ENCODE assay signal across 21 cellular contexts in the genomic region with DNA sequence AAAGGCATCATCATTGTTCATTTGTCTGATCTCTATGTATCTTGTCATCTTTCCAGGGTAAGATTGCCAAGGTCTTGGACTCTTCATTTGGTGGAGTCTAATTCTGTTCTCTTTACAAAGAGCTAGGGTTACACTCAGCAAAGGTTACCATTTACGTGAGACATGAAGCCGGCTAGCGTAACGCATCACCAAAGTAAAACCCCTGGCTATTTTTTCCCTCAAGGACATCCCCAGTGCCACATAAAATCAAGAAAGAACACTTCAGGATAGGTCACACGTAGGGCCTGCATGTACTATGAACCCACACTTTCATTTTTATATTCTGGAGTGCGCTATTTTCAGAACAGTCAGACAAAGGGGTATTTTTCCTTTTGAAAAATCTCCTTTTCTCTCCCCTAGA. TPM values are rescaled to one million over a fixed set of nuclear protein-coding genes. Genes with fewer than 3 reads are reported as not detected.
DNase-seq lines count a peak whose midpoint lies in the region; ATAC-seq and TF ChIP-seq lines count a peak whose summit lies in the region.
"Had no signal": no experiment of that assay in that cellular context is flagged by ENCODE, and none has a peak within 500 bp of the region (broad histone marks: within the 10 kb centered on the region; RNA-seq: fewer than 3 reads in every experiment).

No MANE protein-coding gene starts in this region.

- peaks cover 23% of the 10 kb centered on the region for H3K36me3 Mint-ChIP-seq in stimulated activated memory B cell treated with anti-CD40 and anti-IgM and Interleukin-4, amounts not matched to agents 10 μg/mL and 1 μg/mL and 100 μg/mL, for 72 hours

- H2BK15ac ChIP-seq in neuronal stem cell (ENCODE audit: low read length) = no peak overlapping the region

- H3K4ac ChIP-seq in neuronal stem cell (ENCODE audit: low read length) = no peak overlapping the region

- no peak overlapping the region for H3K9ac ChIP-seq in neuronal stem cell (ENCODE audit: low read depth, low read length, poor library complexity)

- intact Hi-C loops in adrenal gland (cut with DNase I) = no loop called here

- peaks cover 18% of the 10 kb centered on the region for H3K4me1 Mint-ChIP-seq in stimulated activated memory B cell treated with anti-CD40 and anti-IgM and Interleukin-4, amounts not matched to agents 10 μg/mL and 1 μg/mL and 100 μg/mL, for 72 hours

- H3K27ac ChIP-seq in adrenal gland (peak overlapping the region; percentile 33 to 84 (median 71)), neuronal stem cell (replicated peaks; ENCODE audit: low read length) (no peak overlapping the region)
- H3K27ac ChIP-seq: sigmoid colon, tibial artery, WERI-Rb-1 had no signal

- H3K23ac ChIP-seq in neuronal stem cell (ENCODE audit: low read depth, low read length, poor library complexity) = no peak overlapping the region

- no peak overlapping the region for H3K14ac ChIP-seq in neuronal stem cell (ENCODE audit: low read length)

- 40 to 57% (median 52%) methylated on average over 6 of the region's 6 CpGs for WGBS in adrenal gland, 4 donors
- no CpG with 5 or more reads among the region's 6 CpGs for WGBS in neuronal stem cell (ENCODE audit: extremely low coverage in 2 of 2, insufficient read length in 2 of 2, insufficient replicate concordance in 1 of 2), 2 donors

- no peaks in the 10 kb centered on the region for H3K27me3 Mint-ChIP-seq in stimulated activated memory B cell treated with anti-CD40 and anti-IgM and Interleukin-4, amounts not matched to agents 10 μg/mL and 1 μg/mL and 100 μg/mL, for 72 hours

- DNase-seq in adrenal gland (peak in 5 of 7 donors; percentile 47 to 67 (median 60)), GM19240 (ENCODE audit: insufficient read length, low spot score) (no peak), NOMO-1 treated with DMSO at 0.1 percent for 48 hours (lab: John Stamatoyannopoulos, UW; ENCODE audit: unreplicated experiment) (no peak), neuronal stem cell (ENCODE audit: low spot score) (no peak)
- DNase-seq: BE2C; central memory CD4-positive, alpha-beta T cell; effector memory CD4-positive, alpha-beta T cell; GF-D8; hypothalamus; midbrain; NCI-H1105; sigmoid colon; stimulated activated CD4-positive, alpha-beta T cell treated with anti-CD3 and anti-CD28 coated beads, Interleukin-4, amount 100 ng/mL, for 24 hours; tibial artery; WERI-Rb-1 had no signal

- H2AFZ ChIP-seq in neuronal stem cell (ENCODE audit: low read length) = no peak overlapping the region

- H3K36me3 ChIP-seq in adrenal gland (replicated peaks in 1 of 2) = no peaks in the 10 kb centered on the region
- no peaks in the 10 kb centered on the region for H3K36me3 ChIP-seq in neuronal stem cell (replicated peaks in 1 of 2; ENCODE audit: control insufficient read depth in 2 of 2, insufficient read depth in 2 of 2, low read length in 2 of 2)
- H3K36me3 ChIP-seq: BE2C, sigmoid colon, tibial artery, WERI-Rb-1 had no signal

- H3K18ac ChIP-seq in neuronal stem cell (ENCODE audit: low read length) = no peak overlapping the region

- peak overlapping the region; percentile 60 for H3K27ac Mint-ChIP-seq in stimulated activated memory B cell treated with anti-CD40 and anti-IgM and Interleukin-4, amounts not matched to agents 10 μg/mL and 1 μg/mL and 100 μg/mL, for 72 hours
- H3K27ac Mint-ChIP-seq: T-helper 1 cell treated with Interleukin-12 subunit alpha and Interleukin-12 subunit beta and Interleukin-4 antibody, amounts not matched to agents 30 μg/mL and 1 μg/mL, for 36 hours had no signal

- no peak overlapping the region for H2BK12ac ChIP-seq in neuronal stem cell (ENCODE audit: low read length)

- no peaks in the 10 kb centered on the region for H3K9me3 Mint-ChIP-seq in stimulated activated memory B cell treated with anti-CD40 and anti-IgM and Interleukin-4, amounts not matched to agents 10 μg/mL and 1 μg/mL and 100 μg/mL, for 72 hours
- H3K9me3 Mint-ChIP-seq: T-helper 1 cell treated with Interleukin-12 subunit alpha and Interleukin-12 subunit beta and Interleukin-4 antibody, amounts not matched to agents 30 μg/mL and 1 μg/mL, for 36 hours had no signal

- no peaks in the 10 kb centered on the region for H3K27me3 ChIP-seq in adrenal gland
- no peaks in the 10 kb centered on the region for H3K27me3 ChIP-seq in neuronal stem cell (ENCODE audit: control insufficient read depth in 3 of 3, insufficient read depth in 3 of 3, low read depth in 1 of 3, low read length in 3 of 3)
- H3K27me3 ChIP-seq: BE2C, sigmoid colon, tibial artery had no signal

- no peak overlapping the region for H2BK120ac ChIP-seq in neuronal stem cell (ENCODE audit: low read depth, low read length)

- no peak overlapping the region for H4K91ac ChIP-seq in neuronal stem cell (ENCODE audit: low read depth, low read length, poor library complexity)

- TF ChIP-seq CTCF in adrenal gland (IDR thresholded peaks at IDR 0.05) = no peak

- H2BK5ac ChIP-seq in neuronal stem cell (ENCODE audit: low read length) = no peak overlapping the region

- H3K9me3 ChIP-seq in adrenal gland (replicated peaks in 1 of 3) (no peaks in the 10 kb centered on the region), neuronal stem cell (replicated peaks in 1 of 2; ENCODE audit: control insufficient read depth in 2 of 2, insufficient read depth in 1 of 2, low read depth in 1 of 2, low read length in 2 of 2) (no peaks in the 10 kb centered on the region)
- H3K9me3 ChIP-seq: BE2C, sigmoid colon, tibial artery had no signal

- no peaks in the 10 kb centered on the region for H3K79me1 ChIP-seq in neuronal stem cell (ENCODE audit: low read depth, low read length)

- no peak overlapping the region for H4K8ac ChIP-seq in neuronal stem cell (ENCODE audit: low read depth, low read length)

- no peak overlapping the region for H2AK5ac ChIP-seq in neuronal stem cell (ENCODE audit: low read depth, low read length)

- TF ChIP-seq POLR2A in adrenal gland (IDR thresholded peaks at IDR 0.05) = peak in 1 of 2 donors; percentile 30

- H3K4me3 Mint-ChIP-seq in stimulated activated memory B cell treated with anti-CD40 and anti-IgM and Interleukin-4, amounts not matched to agents 10 μg/mL and 1 μg/mL and 100 μg/mL, for 72 hours = peak overlapping the region; percentile 6
- H3K4me3 Mint-ChIP-seq: T-helper 1 cell treated with Interleukin-12 subunit alpha and Interleukin-12 subunit beta and Interleukin-4 antibody, amounts not matched to agents 30 μg/mL and 1 μg/mL, for 36 hours had no signal

- ATAC-seq in GM18868 (IDR thresholded peaks at IDR 0.05; ENCODE audit: unreplicated experiment) = peak; percentile 88
- peak; percentile 67 for ATAC-seq in GM21786 (IDR thresholded peaks at IDR 0.05; ENCODE audit: unreplicated experiment)
- ATAC-seq in stimulated activated memory B cell treated with anti-CD40 and anti-IgM and Interleukin-4, amounts not matched to agents 10 μg/mL and 1 μg/mL and 100 μg/mL, for 72 hours = peak; percentile 82

- H3K4me3 ChIP-seq in adrenal gland = peak overlapping the region in 1 of 4 donors; percentile 27
- no peak overlapping the region for H3K4me3 ChIP-seq in neuronal stem cell (ENCODE audit: low read length in 2 of 2)
- H3K4me3 ChIP-seq: sigmoid colon, tibial artery had no signal

- H3K4me1 ChIP-seq in adrenal gland (replicated peaks in 1 of 2) (peaks cover 0 to 14% of the 10 kb centered on the region in 2 donors), neuronal stem cell (ENCODE audit: control insufficient read depth in 2 of 2, insufficient read depth in 1 of 2, low read depth in 1 of 2, low read length in 2 of 2) (no peaks in the 10 kb centered on the region)
- H3K4me1 ChIP-seq: BE2C, sigmoid colon, tibial artery had no signal

- no peak overlapping the region for H3K4me2 ChIP-seq in neuronal stem cell (ENCODE audit: insufficient read depth, low read length, poor library complexity, severe bottlenecking)

RNA-seq across cellular contexts. Expression of a gene that starts 20.0 kb away (rescaled TPM):
- 1 to 10 TPM in 2 of 8 donors, under 1 TPM in 5, not detected in 1; 0.39 to 5.3 (median 0.86) TPM for total RNA-seq in adrenal gland
- 1 to 10 TPM; 2.9 to 7.8 (median 3.7) TPM for polyA plus RNA-seq in adrenal gland
- polyA plus RNA-seq in neuronal stem cell (2013, experiment 1 of 2) = not detected
- polyA plus RNA-seq in neuronal stem cell (2013, experiment 2 of 2) = not detected
- total RNA-seq: fibroblast of lung, kidney epithelial cell had no signal
- polyA plus RNA-seq: fibroblast of lung had no signal

RNA-seq across cellular contexts. Expression of a gene that starts 41.6 kb away (rescaled TPM):
- under 1 TPM in 4 of 8 donors, not detected in 4; 0.14 to 0.52 (median 0.48) TPM for total RNA-seq in adrenal gland
- under 1 TPM in 2 of 3 donors, not detected in 1; 0.17 to 0.66 TPM for polyA plus RNA-seq in adrenal gland
- polyA plus RNA-seq in neuronal stem cell (2013, experiment 1 of 2) = not detected
- polyA plus RNA-seq in neuronal stem cell (2013, experiment 2 of 2) = not detected
- total RNA-seq: fibroblast of lung, kidney epithelial cell had no signal
- polyA plus RNA-seq: fibroblast of lung had no signal

Comparison
In these comparisons a context has a peak if more than half of its experiments do, and no peak if none do; other contexts are left out.
1. DNase-seq: peak in adrenal gland (5 of 7); none in GM19240 (single experiment), NOMO-1 treated with DMSO at 0.1 percent for 48 hours (single experiment) and neuronal stem cell (single experiment).
2. Peak in every context shown above with its lines, with median percentiles within 50 percentile points of each other: ATAC-seq.